ENCODE assay signal across 9 cellular contexts in genomic region chr14:32224731-32225377, GRCh38. TPM values are rescaled to one million over a fixed set of nuclear protein-coding genes. Genes with fewer than 3 reads are reported as not detected.
DNase-seq lines count a peak whose midpoint lies in the region; ATAC-seq and TF ChIP-seq lines count a peak whose summit lies in the region.
"Had no signal": no experiment of that assay in that cellular context is flagged by ENCODE, and none has a peak within 500 bp of the region (broad histone marks: within the 10 kb centered on the region; RNA-seq: fewer than 3 reads in every experiment).

No MANE protein-coding gene starts in this region.

- peak; percentile 66 for TF ChIP-seq CTCF in retinal pigment epithelial cell (conservative IDR thresholded peaks at IDR 0.05; ENCODE audit: low read depth, low read length)

- CTCF ChIA-PET in T-cell (lab: Charles Lee) = interaction anchor here in 1 of 2 donors (0.7 kb wide), 1 partner anchor 156 kb away, joined by 3 read pairs; no protein-coding TSS in a partner anchor

- peak in 3 of 4 experiments; percentile 44 to 68 (median 45) for ATAC-seq in T-cell (replicated peaks in 1 of 4)
- ATAC-seq in HG03139 (IDR thresholded peaks at IDR 0.05; ENCODE audit: unreplicated experiment) = no peak

- H3K27me3 Mint-ChIP-seq in T-cell = peaks cover 4 to 6% of the 10 kb centered on the region in 2 donors

- H3K36me3 Mint-ChIP-seq in T-cell = no peaks in the 10 kb centered on the region
- H3K36me3 Mint-ChIP-seq: natural killer cell had no signal

- no peak overlapping the region for H3K4me3 Mint-ChIP-seq in T-cell
- H3K4me3 Mint-ChIP-seq: natural killer cell had no signal

- DNase-seq in G401 (ENCODE audit: low spot score) (peak; percentile 46), HuH-7.5 (ENCODE audit: low spot score) (peak; percentile 17), T-cell (peak in 5 of 34 experiments; percentile 7 to 18 (median 9)), globus pallidus (ENCODE audit: low spot score) (peak; percentile 29), retinal pigment epithelial cell (ENCODE audit: low read depth) (peak; percentile 80), NCI-H128 (lab: John Stamatoyannopoulos, UW; ENCODE audit: unreplicated experiment) (no peak)
- no peak for DNase-seq in stimulated activated CD4-positive, alpha-beta T cell treated with anti-CD3 and anti-CD28 coated beads, Interleukin-4, amount 100 ng/mL, for 4 hours
- DNase-seq: natural killer cell had no signal

- H3K4me1 Mint-ChIP-seq in T-cell = no peaks in the 10 kb centered on the region
- H3K4me1 Mint-ChIP-seq: natural killer cell had no signal

- POLR2A ChIA-PET in T-cell (lab: Charles Lee) = no interaction called here

- H3K4me3 ChIP-seq in retinal pigment epithelial cell (ENCODE audit: low read length) = no peak overlapping the region

- H3K27ac Mint-ChIP-seq in T-cell = no peak overlapping the region
- H3K27ac Mint-ChIP-seq: natural killer cell had no signal

- H3K9me3 Mint-ChIP-seq in T-cell = no peaks in the 10 kb centered on the region
- H3K9me3 Mint-ChIP-seq: natural killer cell had no signal

- in situ Hi-C loops in G401 (cut with HindIII; ENCODE audit: low sequenced_read_pairs) = no loop called here

RNA-seq across cellular contexts. Expression of gene RNU6-8, which starts 21.8 kb away (rescaled TPM):
- not detected in 2 replicates for total RNA-seq in G401 (2014; rRNA removed; shearing (Covaris generic))
- total RNA-seq in T-cell = not detected
- total RNA-seq: natural killer cell had no signal

RNA-seq across cellular contexts. Expression of gene RNU6-7, which starts 23.0 kb away (rescaled TPM):
- not detected in 2 replicates for total RNA-seq in G401 (2014; rRNA removed; shearing (Covaris generic))
- total RNA-seq in T-cell = not detected
- total RNA-seq: natural killer cell had no signal

Comparison
In these comparisons a context has a peak if more than half of its experiments do, and no peak if none do; other contexts are left out.
1. DNase-seq: peak in G401 (single experiment), HuH-7.5 (single experiment), globus pallidus (single experiment) and retinal pigment epithelial cell (single experiment); none in NCI-H128 (single experiment) and stimulated activated CD4-positive, alpha-beta T cell treated with anti-CD3 and anti-CD28 coated beads, Interleukin-4, amount 100 ng/mL, for 4 hours (0 of 2).